ENCODE assay signal across 27 cellular contexts in the genomic region with DNA sequence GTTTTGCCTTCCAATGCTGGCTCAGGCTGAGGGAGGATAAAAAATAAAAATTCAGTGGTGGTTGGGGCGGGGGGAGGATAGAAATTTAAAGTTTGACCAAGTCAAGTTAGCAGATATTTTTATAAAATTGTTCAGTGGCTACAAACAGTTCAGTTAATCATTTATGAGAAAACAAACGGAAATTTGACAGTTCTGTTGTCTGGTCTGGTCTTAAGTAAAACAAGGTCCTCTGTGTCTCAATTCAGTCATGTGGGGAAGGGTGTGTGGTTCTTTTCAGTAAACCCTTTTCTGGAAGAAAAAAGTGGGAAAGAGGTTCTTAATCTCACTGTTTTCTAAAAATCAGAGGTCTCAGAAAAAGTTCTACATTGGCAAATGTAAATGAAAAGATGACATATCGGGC.
"Had no signal": no experiment of that assay in that cellular context is flagged by ENCODE, and none has a peak within 500 bp of the region (broad histone marks: within the 10 kb centered on the region; RNA-seq: fewer than 3 reads in every experiment).

No MANE protein-coding gene starts in this region.

- H3K27ac ChIP-seq: coronary artery, dorsolateral prefrontal cortex, epithelial cell of prostate, esophagus squamous epithelium, gastrocnemius medialis, heart right ventricle, left ventricle myocardium inferior, lower lobe of right lung had no signal

- H3K4me1 ChIP-seq: esophagus squamous epithelium, gastrocnemius medialis, heart right ventricle, left ventricle myocardium inferior, lower lobe of right lung had no signal

- ATAC-seq: effector memory CD8-positive, alpha-beta T cell; esophagus mucosa; gastrocnemius medialis; heart right ventricle; left cardiac atrium; lower lobe of right lung; mucosa of descending colon had no signal

- H3K27me3 ChIP-seq: esophagus squamous epithelium, gastrocnemius medialis, heart right ventricle had no signal

- H3K4me3 ChIP-seq: coronary artery, dorsolateral prefrontal cortex, esophagus squamous epithelium, gastrocnemius medialis, heart right ventricle, left ventricle myocardium inferior, lower lobe of right lung, mucosa of descending colon had no signal

- FAIRE-seq: colon, endometrium, islet of Langerhans, keratinocyte had no signal

- H3K36me3 ChIP-seq: esophagus squamous epithelium, gastrocnemius medialis, heart right ventricle, left ventricle myocardium inferior, lower lobe of right lung had no signal

- DNase-seq: dermis blood vessel endothelial cell; dorsolateral prefrontal cortex; effector CD4-positive, alpha-beta T cell; effector memory CD8-positive, alpha-beta T cell; endodermal cell; erythroblast; esophagus squamous epithelium; foreskin fibroblast; foreskin melanocyte; gastrocnemius medialis; glutamatergic neuron; head of caudate nucleus; heart right ventricle; hippocampal formation; left cardiac atrium; left ventricle myocardium inferior; lower lobe of right lung; mesenchymal stem cell; mucosa of descending colon; naive B cell had no signal

- H3K9me3 ChIP-seq: esophagus squamous epithelium, gastrocnemius medialis, heart right ventricle, left ventricle myocardium inferior, lower lobe of right lung, mucosa of descending colon had no signal
